In the genomic region with DNA sequence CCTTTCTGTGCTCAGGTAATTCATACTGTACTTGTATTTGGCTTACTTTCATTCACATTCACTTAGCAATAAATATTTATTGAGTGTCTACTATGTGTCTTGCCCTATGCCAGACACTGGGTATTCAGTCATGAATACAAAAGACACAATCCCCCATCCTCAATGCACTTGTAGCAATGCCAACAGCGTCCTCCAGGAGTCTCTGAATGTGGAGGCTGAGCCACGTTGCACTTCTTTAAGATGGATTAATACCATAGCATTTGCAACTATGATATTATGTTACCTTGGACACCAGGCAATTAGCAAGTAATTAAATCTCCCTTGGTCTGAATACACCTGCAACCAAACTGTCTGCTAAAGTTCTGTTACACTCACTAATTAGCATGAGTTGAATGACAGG, we compare ENCODE assay signal across 1 cellular context.
TF ChIP-seq lines count a peak whose summit lies in the region.

No MANE protein-coding gene starts in this region.

TF ChIP-seq in GM23338, 12 proteins besides CTCF, POLR2A, EP300 and RAD21 (continued from another document):
- TF ChIP-seq ZNF462 (CRISPR knock-in tag; IDR thresholded peaks at IDR 0.05) (no peak), ZNF331 (CRISPR knock-in tag; IDR thresholded peaks at IDR 0.05; ENCODE audit: low read depth) (no peak), POLR2AphosphoS5 (IDR thresholded peaks at IDR 0.05; ENCODE audit: low read depth) (no peak)
